ENCODE assay signal across 12 cellular contexts in the genomic region with DNA sequence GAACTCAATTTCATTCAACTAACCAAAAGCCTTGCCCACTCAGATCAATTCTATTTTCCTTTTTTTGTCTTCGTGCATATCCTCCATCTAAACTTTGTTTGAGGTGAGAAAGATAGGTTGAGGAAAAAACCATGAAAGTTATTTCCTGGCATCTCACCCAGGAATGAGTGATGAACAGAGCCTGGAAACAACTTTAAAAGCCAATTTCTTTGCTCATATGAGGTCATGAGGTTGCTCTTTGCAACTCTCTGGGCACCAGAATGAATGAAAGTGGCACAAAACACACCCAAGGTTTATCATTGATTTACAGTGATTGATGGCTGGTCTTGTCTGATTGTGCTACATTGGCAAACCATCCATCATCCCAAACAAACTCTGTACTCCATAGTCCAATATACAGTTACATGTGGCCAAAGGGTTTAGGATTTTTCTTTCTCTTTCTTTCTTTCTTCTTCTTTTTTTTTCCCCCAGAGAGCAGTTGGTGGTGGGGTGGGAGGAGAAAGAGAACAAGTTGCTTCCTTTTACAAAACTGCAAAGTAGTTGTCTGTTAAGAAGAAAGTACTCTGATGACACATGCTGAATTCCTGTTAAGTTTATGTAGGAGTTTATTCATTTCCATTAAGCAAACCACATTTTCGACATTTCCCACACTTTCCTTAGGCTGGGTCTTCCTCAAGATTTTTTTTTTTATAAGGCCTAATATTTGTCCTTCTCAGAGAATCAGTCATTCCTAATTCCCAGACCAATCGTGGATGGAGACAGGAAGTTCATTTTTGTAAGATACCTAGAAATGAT.
A peak's percentile ranks its signal among the peaks of the same experiment; 100 is the strongest.
DNase-seq lines count a peak whose midpoint lies in the region.
"Had no signal": no experiment of that assay in that cellular context is flagged by ENCODE, and none has a peak within 500 bp of the region (broad histone marks: within the 10 kb centered on the region; RNA-seq: fewer than 3 reads in every experiment).

No MANE protein-coding gene starts in this region.

- H3K36me3 ChIP-seq in skeletal muscle satellite cell (ENCODE audit: insufficient read depth, low read length) = no peaks in the 10 kb centered on the region
- H3K36me3 ChIP-seq: heart right ventricle had no signal

- H3K4me3 ChIP-seq in skeletal muscle satellite cell (ENCODE audit: low read length) = no peak overlapping the region
- H3K4me3 ChIP-seq: heart right ventricle had no signal

- no peaks in the 10 kb centered on the region for H3K9me3 ChIP-seq in skeletal muscle satellite cell (replicated peaks; ENCODE audit: low read length)

- H3K27me3 ChIP-seq in skeletal muscle satellite cell (ENCODE audit: control insufficient read depth, insufficient read depth, low read length) = no peaks in the 10 kb centered on the region
- H3K27me3 ChIP-seq: heart right ventricle had no signal

- DNase-seq in GM03348 (ENCODE audit: low spot score) = peak; percentile 23
- DNase-seq in OCI-M1 (lab: John Stamatoyannopoulos, UW) = peak; percentile 14
- DNase-seq in fibroblast of gingiva (ENCODE audit: low read depth) = peak; percentile 14
- no peak for DNase-seq in RKO (ENCODE audit: low spot score)
- no peak for DNase-seq in GM19238 (ENCODE audit: insufficient read length, low spot score)
- DNase-seq in NCI-H1417 treated with DMSO at 0.1 percent for 48 hours (lab: John Stamatoyannopoulos, UW) = no peak
- DNase-seq: activated gamma-delta T cell; heart right ventricle; KG1; naive B cell; stimulated activated CD4-positive, alpha-beta T cell treated with anti-CD3 and anti-CD28 coated beads, Interleukin-4, amount 100 ng/mL, for 24 hours had no signal

- H3K4me1 ChIP-seq in skeletal muscle satellite cell (ENCODE audit: control insufficient read depth, insufficient read depth, low read length) = peaks cover 27% of the 10 kb centered on the region

- H3K9ac ChIP-seq in skeletal muscle satellite cell (ENCODE audit: low read depth, low read length) = peak overlapping the region; percentile 22

- no peak overlapping the region for H3K4me2 ChIP-seq in skeletal muscle satellite cell (ENCODE audit: low read length)

Comparison
In these comparisons a context has a peak if more than half of its experiments do, and no peak if none do; other contexts are left out.
1. DNase-seq: peak in GM03348 (single experiment), OCI-M1 (single experiment) and fibroblast of gingiva (single experiment); none in RKO (single experiment), GM19238 (single experiment) and NCI-H1417 treated with DMSO at 0.1 percent for 48 hours (single experiment).